Comparison of ENCODE assay signal across 1 cellular context in the genomic region with DNA sequence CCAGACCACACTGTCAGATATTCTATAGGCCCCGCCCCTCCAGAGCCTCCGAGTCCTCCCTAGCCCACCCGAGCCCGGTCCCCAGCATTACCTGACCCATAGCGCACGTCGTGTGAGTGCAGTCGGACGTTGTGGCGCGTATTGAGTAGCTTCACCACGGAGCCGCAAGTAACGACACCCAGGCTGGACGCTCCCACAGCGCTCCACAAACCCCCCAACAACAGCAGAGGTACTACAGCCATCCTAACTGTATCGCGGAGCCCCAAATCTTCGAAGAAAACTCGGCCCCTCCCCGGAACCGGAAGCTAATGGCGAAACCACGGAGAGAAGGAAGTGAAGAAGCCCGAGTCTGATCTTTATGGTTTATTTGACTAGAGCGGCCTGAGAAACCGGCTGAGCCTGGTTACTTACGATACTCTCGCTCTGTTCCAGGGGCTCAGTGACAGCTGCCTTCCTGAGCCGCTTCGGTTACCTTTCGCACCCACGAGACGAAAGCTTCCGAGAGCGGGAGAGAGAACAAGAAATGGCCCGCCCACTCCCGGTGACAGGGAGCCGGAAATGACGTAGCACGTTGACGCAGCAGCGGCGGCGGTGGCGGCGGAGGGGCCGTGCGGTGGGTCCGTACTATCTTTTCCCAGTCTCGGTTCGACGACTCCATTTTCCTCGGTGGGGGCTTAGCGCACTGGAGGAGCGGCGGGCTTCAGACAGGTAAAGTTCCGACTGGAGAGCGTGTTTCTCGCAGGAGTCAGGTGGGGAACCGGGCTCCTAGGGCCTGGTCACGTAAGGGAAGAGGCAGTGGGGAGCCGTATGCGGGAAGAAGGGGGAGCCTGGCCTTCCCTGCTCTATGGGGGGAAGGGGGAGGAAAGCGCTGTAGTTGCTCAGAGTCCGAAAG.
TF ChIP-seq lines count a peak whose summit lies in the region.

A gene with protein sequence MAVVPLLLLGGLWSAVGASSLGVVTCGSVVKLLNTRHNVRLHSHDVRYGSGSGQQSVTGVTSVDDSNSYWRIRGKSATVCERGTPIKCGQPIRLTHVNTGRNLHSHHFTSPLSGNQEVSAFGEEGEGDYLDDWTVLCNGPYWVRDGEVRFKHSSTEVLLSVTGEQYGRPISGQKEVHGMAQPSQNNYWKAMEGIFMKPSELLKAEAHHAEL (minus strand): TSS at position 272 of the 892 bp plus-strand sequence. CDS start 30 bp downstream, at position 242.
A gene (plus strand): TSS at position 571 of the 892 bp plus-strand sequence. CDS start 11,197 bp downstream, outside the sequence.

TF ChIP-seq in K562, 482 proteins besides CTCF, POLR2A, EP300 and RAD21 (continued from another document and continues in another):
- TF ChIP-seq, protein P1, sequence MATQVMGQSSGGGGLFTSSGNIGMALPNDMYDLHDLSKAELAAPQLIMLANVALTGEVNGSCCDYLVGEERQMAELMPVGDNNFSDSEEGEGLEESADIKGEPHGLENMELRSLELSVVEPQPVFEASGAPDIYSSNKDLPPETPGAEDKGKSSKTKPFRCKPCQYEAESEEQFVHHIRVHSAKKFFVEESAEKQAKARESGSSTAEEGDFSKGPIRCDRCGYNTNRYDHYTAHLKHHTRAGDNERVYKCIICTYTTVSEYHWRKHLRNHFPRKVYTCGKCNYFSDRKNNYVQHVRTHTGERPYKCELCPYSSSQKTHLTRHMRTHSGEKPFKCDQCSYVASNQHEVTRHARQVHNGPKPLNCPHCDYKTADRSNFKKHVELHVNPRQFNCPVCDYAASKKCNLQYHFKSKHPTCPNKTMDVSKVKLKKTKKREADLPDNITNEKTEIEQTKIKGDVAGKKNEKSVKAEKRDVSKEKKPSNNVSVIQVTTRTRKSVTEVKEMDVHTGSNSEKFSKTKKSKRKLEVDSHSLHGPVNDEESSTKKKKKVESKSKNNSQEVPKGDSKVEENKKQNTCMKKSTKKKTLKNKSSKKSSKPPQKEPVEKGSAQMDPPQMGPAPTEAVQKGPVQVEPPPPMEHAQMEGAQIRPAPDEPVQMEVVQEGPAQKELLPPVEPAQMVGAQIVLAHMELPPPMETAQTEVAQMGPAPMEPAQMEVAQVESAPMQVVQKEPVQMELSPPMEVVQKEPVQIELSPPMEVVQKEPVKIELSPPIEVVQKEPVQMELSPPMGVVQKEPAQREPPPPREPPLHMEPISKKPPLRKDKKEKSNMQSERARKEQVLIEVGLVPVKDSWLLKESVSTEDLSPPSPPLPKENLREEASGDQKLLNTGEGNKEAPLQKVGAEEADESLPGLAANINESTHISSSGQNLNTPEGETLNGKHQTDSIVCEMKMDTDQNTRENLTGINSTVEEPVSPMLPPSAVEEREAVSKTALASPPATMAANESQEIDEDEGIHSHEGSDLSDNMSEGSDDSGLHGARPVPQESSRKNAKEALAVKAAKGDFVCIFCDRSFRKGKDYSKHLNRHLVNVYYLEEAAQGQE (CRISPR knock-in tag; IDR thresholded peaks at IDR 0.05; ENCODE audit: low read depth), result no peak
- TF ChIP-seq IFI16 (CRISPR knock-in tag; IDR thresholded peaks at IDR 0.05), result no peak
- TF ChIP-seq EHMT2 (IDR thresholded peaks at IDR 0.05), result no peak
- TF ChIP-seq MEF2A (IDR thresholded peaks at IDR 0.05; ENCODE audit: control insufficient read depth, low read depth, low read length), result no peak
- no peak; the same call in 1 of the 2 replicates for TF ChIP-seq KAT7 (CRISPR knock-in tag; IDR thresholded peaks at IDR 0.05; ENCODE audit: borderline replicate concordance)
- TF ChIP-seq SMAD4 (CRISPR knock-in tag; conservative IDR thresholded peaks at IDR 0.05), result no peak
- TF ChIP-seq, protein P2, sequence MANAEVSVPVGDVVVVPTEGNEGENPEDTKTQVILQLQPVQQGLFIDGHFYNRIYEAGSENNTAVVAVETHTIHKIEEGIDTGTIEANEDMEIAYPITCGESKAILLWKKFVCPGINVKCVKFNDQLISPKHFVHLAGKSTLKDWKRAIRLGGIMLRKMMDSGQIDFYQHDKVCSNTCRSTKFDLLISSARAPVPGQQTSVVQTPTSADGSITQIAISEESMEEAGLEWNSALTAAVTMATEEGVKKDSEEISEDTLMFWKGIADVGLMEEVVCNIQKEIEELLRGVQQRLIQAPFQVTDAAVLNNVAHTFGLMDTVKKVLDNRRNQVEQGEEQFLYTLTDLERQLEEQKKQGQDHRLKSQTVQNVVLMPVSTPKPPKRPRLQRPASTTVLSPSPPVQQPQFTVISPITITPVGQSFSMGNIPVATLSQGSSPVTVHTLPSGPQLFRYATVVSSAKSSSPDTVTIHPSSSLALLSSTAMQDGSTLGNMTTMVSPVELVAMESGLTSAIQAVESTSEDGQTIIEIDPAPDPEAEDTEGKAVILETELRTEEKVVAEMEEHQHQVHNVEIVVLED (CRISPR knock-in tag; IDR thresholded peaks at IDR 0.05), result peak; percentile 96
- TF ChIP-seq, protein P3, sequence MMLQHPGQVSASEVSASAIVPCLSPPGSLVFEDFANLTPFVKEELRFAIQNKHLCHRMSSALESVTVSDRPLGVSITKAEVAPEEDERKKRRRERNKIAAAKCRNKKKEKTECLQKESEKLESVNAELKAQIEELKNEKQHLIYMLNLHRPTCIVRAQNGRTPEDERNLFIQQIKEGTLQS (IDR thresholded peaks at IDR 0.05), result peak; percentile 86
- TF ChIP-seq, protein P3 (CRISPR knock-in tag; conservative IDR thresholded peaks at IDR 0.05), result peak; percentile 70; the same call in 1 of the 2 replicates
- TF ChIP-seq, protein P4, sequence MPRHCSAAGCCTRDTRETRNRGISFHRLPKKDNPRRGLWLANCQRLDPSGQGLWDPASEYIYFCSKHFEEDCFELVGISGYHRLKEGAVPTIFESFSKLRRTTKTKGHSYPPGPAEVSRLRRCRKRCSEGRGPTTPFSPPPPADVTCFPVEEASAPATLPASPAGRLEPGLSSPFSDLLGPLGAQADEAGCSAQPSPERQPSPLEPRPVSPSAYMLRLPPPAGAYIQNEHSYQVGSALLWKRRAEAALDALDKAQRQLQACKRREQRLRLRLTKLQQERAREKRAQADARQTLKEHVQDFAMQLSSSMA (CRISPR knock-in tag; IDR thresholded peaks at IDR 0.05), result peak; percentile 57; the same call in 1 of the 2 replicates
- TF ChIP-seq ZNF217 (CRISPR knock-in tag; IDR thresholded peaks at IDR 0.05), result no peak
- TF ChIP-seq CBX2 (IDR thresholded peaks at IDR 0.05; ENCODE audit: insufficient read depth, low read length, poor library complexity, severe bottlenecking), result no peak
- no peak for TF ChIP-seq HDGF (IDR thresholded peaks at IDR 0.05)
- TF ChIP-seq TRIM28 (IDR thresholded peaks at IDR 0.05), result peak; percentile 21; the same call in 1 of the 2 replicates
- TF ChIP-seq ZNF239 (CRISPR knock-in tag; IDR thresholded peaks at IDR 0.05), result no peak
- no peak; the same call in 1 of the 2 replicates for TF ChIP-seq ZNF263 (CRISPR knock-in tag; IDR thresholded peaks at IDR 0.05; ENCODE audit: borderline replicate concordance)
- TF ChIP-seq EWSR1 (IDR thresholded peaks at IDR 0.05; ENCODE audit: borderline replicate concordance, low read depth, partially characterized antibody), result no peak
- TF ChIP-seq HDAC8 (tag; IDR thresholded peaks at IDR 0.05), result no peak
- TF ChIP-seq, protein P5, sequence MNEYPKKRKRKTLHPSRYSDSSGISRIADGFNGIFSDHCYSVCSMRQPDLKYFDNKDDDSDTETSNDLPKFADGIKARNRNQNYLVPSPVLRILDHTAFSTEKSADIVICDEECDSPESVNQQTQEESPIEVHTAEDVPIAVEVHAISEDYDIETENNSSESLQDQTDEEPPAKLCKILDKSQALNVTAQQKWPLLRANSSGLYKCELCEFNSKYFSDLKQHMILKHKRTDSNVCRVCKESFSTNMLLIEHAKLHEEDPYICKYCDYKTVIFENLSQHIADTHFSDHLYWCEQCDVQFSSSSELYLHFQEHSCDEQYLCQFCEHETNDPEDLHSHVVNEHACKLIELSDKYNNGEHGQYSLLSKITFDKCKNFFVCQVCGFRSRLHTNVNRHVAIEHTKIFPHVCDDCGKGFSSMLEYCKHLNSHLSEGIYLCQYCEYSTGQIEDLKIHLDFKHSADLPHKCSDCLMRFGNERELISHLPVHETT (CRISPR knock-in tag; conservative IDR thresholded peaks at IDR 0.05 in 1 of 2, IDR thresholded peaks at IDR 0.05 in 1 of 2), result peak in 1 of 2 experiments; percentile 93; a peak in 2 of 4 replicates
- TF ChIP-seq SMAD2 (IDR thresholded peaks at IDR 0.05; ENCODE audit: low read depth, low read length), result no peak
- no peak for TF ChIP-seq NFXL1 (CRISPR knock-in tag; IDR thresholded peaks at IDR 0.05)
- TF ChIP-seq, protein P6, sequence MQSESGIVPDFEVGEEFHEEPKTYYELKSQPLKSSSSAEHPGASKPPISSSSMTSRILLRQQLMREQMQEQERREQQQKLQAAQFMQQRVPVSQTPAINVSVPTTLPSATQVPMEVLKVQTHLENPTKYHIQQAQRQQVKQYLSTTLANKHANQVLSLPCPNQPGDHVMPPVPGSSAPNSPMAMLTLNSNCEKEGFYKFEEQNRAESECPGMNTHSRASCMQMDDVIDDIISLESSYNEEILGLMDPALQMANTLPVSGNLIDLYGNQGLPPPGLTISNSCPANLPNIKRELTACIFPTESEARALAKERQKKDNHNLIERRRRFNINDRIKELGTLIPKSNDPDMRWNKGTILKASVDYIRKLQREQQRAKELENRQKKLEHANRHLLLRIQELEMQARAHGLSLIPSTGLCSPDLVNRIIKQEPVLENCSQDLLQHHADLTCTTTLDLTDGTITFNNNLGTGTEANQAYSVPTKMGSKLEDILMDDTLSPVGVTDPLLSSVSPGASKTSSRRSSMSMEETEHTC (IDR thresholded peaks at IDR 0.05), result 0 out of 2 replicates have a peak, but pooled peaks have one; percentile 21
- TF ChIP-seq SMARCA4 (IDR thresholded peaks at IDR 0.05), result peak; percentile 43; the same call in 1 of the 2 replicates
- no peak for TF ChIP-seq MEF2D (tag; conservative IDR thresholded peaks at IDR 0.05; ENCODE audit: low read depth)
- TF ChIP-seq GATAD2B (IDR thresholded peaks at IDR 0.05; ENCODE audit: borderline replicate concordance), result peak; percentile 73; the same call in 1 of the 2 replicates
- TF ChIP-seq, protein P7, sequence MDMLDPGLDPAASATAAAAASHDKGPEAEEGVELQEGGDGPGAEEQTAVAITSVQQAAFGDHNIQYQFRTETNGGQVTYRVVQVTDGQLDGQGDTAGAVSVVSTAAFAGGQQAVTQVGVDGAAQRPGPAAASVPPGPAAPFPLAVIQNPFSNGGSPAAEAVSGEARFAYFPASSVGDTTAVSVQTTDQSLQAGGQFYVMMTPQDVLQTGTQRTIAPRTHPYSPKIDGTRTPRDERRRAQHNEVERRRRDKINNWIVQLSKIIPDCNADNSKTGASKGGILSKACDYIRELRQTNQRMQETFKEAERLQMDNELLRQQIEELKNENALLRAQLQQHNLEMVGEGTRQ (CRISPR knock-in tag; IDR thresholded peaks at IDR 0.05), result no peak
- TF ChIP-seq, protein P8, sequence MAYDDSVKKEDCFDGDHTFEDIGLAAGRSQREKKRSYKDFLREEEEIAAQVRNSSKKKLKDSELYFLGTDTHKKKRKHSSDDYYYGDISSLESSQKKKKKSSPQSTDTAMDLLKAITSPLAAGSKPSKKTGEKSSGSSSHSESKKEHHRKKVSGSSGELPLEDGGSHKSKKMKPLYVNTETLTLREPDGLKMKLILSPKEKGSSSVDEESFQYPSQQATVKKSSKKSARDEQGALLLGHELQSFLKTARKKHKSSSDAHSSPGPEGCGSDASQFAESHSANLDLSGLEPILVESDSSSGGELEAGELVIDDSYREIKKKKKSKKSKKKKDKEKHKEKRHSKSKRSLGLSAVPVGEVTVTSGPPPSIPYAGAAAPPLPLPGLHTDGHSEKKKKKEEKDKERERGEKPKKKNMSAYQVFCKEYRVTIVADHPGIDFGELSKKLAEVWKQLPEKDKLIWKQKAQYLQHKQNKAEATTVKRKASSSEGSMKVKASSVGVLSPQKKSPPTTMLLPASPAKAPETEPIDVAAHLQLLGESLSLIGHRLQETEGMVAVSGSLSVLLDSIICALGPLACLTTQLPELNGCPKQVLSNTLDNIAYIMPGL (CRISPR knock-in tag; IDR thresholded peaks at IDR 0.05), result peak; percentile 47
- no peak for TF ChIP-seq PHB2 (IDR thresholded peaks at IDR 0.05; ENCODE audit: low read depth)
- TF ChIP-seq XRCC4 (IDR thresholded peaks at IDR 0.05; ENCODE audit: extremely low read depth, insufficient read depth, insufficient read length), result no peak
- TF ChIP-seq STAT5A (IDR thresholded peaks at IDR 0.05; ENCODE audit: borderline replicate concordance, low read length), result no peak
- TF ChIP-seq TCF3 (CRISPR knock-in tag; IDR thresholded peaks at IDR 0.05), result 0 out of 2 replicates have a peak, but pooled peaks have one; percentile 19
- no peak for TF ChIP-seq TFAM (CRISPR knock-in tag; conservative IDR thresholded peaks at IDR 0.05)
- TF ChIP-seq FOS (IDR thresholded peaks at IDR 0.05; ENCODE audit: extremely low read depth, insufficient read length), result no peak
- TF ChIP-seq, protein P9, sequence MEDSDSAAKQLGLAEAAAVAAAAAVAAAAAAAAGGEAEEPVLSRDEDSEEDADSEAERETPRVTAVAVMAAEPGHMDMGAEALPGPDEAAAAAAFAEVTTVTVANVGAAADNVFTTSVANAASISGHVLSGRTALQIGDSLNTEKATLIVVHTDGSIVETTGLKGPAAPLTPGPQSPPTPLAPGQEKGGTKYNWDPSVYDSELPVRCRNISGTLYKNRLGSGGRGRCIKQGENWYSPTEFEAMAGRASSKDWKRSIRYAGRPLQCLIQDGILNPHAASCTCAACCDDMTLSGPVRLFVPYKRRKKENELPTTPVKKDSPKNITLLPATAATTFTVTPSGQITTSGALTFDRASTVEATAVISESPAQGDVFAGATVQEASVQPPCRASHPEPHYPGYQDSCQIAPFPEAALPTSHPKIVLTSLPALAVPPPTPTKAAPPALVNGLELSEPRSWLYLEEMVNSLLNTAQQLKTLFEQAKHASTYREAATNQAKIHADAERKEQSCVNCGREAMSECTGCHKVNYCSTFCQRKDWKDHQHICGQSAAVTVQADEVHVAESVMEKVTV (CRISPR knock-in tag; IDR thresholded peaks at IDR 0.05), result no peak
- TF ChIP-seq ZNF436 (CRISPR knock-in tag; IDR thresholded peaks at IDR 0.05), result no peak
- TF ChIP-seq MEIS2 (IDR thresholded peaks at IDR 0.05; ENCODE audit: partially characterized antibody), result peak; percentile 46
- no peak for TF ChIP-seq CEBPG (CRISPR knock-in tag; IDR thresholded peaks at IDR 0.05)
- no peak for TF ChIP-seq CEBPG (tag; conservative IDR thresholded peaks at IDR 0.05 in 1 of 2, IDR thresholded peaks at IDR 0.05 in 1 of 2)
